29 cellular contexts compared by ENCODE assay signal in genomic region chrX:134313418-134313817, GRCh38.
"Had no signal": no experiment of that assay in that cellular context is flagged by ENCODE, and none has a peak within 500 bp of the region (broad histone marks: within the 10 kb centered on the region; RNA-seq: fewer than 3 reads in every experiment).

No MANE protein-coding gene starts in this region.

- H3K36me3 ChIP-seq: colonic mucosa, esophagus muscularis mucosa, esophagus squamous epithelium, gastrocnemius medialis, gastroesophageal sphincter, heart left ventricle, heart right ventricle had no signal

- H3K4me2 ChIP-seq: hepatocyte had no signal

- ATAC-seq: effector memory CD8-positive, alpha-beta T cell; esophagus mucosa; foreskin keratinocyte; gastrocnemius medialis; gastroesophageal sphincter; heart left ventricle; heart right ventricle had no signal

- FAIRE-seq: endometrium, endothelial cell of umbilical vein, frontal cortex had no signal

- H2AFZ ChIP-seq: hepatocyte had no signal

- H3K9me3 ChIP-seq: colonic mucosa had no signal

- H3K27me3 Mint-ChIP-seq: dendritic cell treated with granulocyte-macrophage colony-stimulating factor and Interleukin-4, amounts not matched to agents 40 ng/mL and 50 ng/mL, for 4 days had no signal

- H3K4me1 ChIP-seq: colonic mucosa, esophagus muscularis mucosa, foreskin keratinocyte, gastrocnemius medialis, gastroesophageal sphincter, heart left ventricle, heart right ventricle had no signal

- H3K4me3 Mint-ChIP-seq: dendritic cell treated with granulocyte-macrophage colony-stimulating factor and Interleukin-4, amounts not matched to agents 40 ng/mL and 50 ng/mL, for 4 days; effector memory CD8-positive, alpha-beta T cell; endodermal cell had no signal

- H3K4me3 ChIP-seq: colonic mucosa, coronary artery, dorsolateral prefrontal cortex, esophagus muscularis mucosa, esophagus squamous epithelium, gastrocnemius medialis, gastroesophageal sphincter, heart left ventricle, heart right ventricle, hepatocyte had no signal

- H3K27ac Mint-ChIP-seq: dendritic cell treated with granulocyte-macrophage colony-stimulating factor and Interleukin-4, amounts not matched to agents 40 ng/mL and 50 ng/mL, for 4 days; effector memory CD8-positive, alpha-beta T cell; endodermal cell had no signal

- H3K4me1 Mint-ChIP-seq: endodermal cell had no signal

- H3K27me3 ChIP-seq: colonic mucosa, esophagus muscularis mucosa, esophagus squamous epithelium, foreskin keratinocyte, gastrocnemius medialis, gastroesophageal sphincter, heart left ventricle, heart right ventricle, hepatocyte had no signal

- H3K79me2 ChIP-seq: hepatocyte had no signal

- DNase-seq: colonic mucosa; cortex of kidney; dermis blood vessel endothelial cell; dorsolateral prefrontal cortex; effector CD4-positive, alpha-beta T cell; effector CD8-positive, alpha-beta T cell; effector memory CD4-positive, alpha-beta T cell; effector memory CD8-positive, alpha-beta T cell; endodermal cell; erythroblast; esophagus squamous epithelium; foreskin fibroblast; foreskin keratinocyte; foreskin melanocyte; gastrocnemius medialis; glutamatergic neuron; head of caudate nucleus; heart left ventricle; heart right ventricle had no signal

- H3K27ac ChIP-seq: colonic mucosa, coronary artery, dorsolateral prefrontal cortex, epithelial cell of prostate, esophagus muscularis mucosa, esophagus squamous epithelium, foreskin keratinocyte, gastrocnemius medialis, gastroesophageal sphincter, heart left ventricle, heart right ventricle, hepatocyte had no signal
